1 cellular context compared by ENCODE assay signal in the genomic region with DNA sequence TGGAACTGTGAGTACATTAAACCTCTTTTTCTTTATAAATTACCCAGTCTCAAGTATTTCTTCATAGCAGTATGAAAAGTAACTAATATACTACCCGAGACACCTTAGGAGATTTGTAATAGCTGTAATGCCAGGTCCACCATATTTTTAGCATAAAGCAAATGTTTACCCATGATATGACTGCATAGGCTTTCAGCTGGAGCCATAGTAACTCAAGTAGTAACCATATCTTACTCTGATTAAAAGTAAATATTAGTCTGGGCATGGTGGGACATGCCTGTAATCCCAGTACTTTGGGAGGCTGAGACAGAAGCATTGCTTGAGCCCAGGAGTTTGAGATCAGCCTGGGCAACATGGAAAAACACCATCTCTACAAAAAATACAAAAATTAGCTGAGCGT. TPM values are rescaled to one million over a fixed set of nuclear protein-coding genes. Genes with fewer than 3 reads are reported as not detected.
"Had no signal": no experiment of that assay in that cellular context is flagged by ENCODE, and none has a peak within 500 bp of the region (broad histone marks: within the 10 kb centered on the region; RNA-seq: fewer than 3 reads in every experiment).

No MANE protein-coding gene starts in this region.

RNA-seq across cellular contexts. Expression of a gene that starts 52.4 kb away (rescaled TPM):
- total RNA-seq: NCI-H460 had no signal
